In genomic region chr19:31818740-31819228, GRCh38 we compare ENCODE assay signal across 20 cellular contexts.
DNase-seq lines count a peak whose midpoint lies in the region; ATAC-seq, FAIRE-seq and TF ChIP-seq lines count a peak whose summit lies in the region.
"Had no signal": no experiment of that assay in that cellular context is flagged by ENCODE, and none has a peak within 500 bp of the region (broad histone marks: within the 10 kb centered on the region; RNA-seq: fewer than 3 reads in every experiment).

No MANE protein-coding gene starts in this region.

- peaks cover 8 to 22% (median 13%) of the 10 kb centered on the region in 10 experiments; a peak in 18 of 20 replicates for H3K4me1 ChIP-seq in BLaER1 treated with 17β-estradiol and CSF1 and Interleukin-3, amounts not matched to agents 10 nM and 100 nM
- no peaks in the 10 kb centered on the region for H3K4me1 ChIP-seq in K562 (replicated peaks in 1 of 2; ENCODE audit: control insufficient read depth in 2 of 2, insufficient read depth in 2 of 2, low read length in 2 of 2)
- H3K4me1 ChIP-seq: HAP-1 had no signal

- TF ChIP-seq CTCF in K562 (IDR thresholded peaks at IDR 0.05 in 2 of 3, conservative IDR thresholded peaks at IDR 0.05 in 1 of 3; ENCODE audit: insufficient read depth in 2 of 3, low read depth in 1 of 3, low read length in 3 of 3) = no peak
- no peak for TF ChIP-seq CTCF in nephron (IDR thresholded peaks at IDR 0.05; ENCODE audit: unreplicated experiment in 3 of 3)

- no peaks in the 10 kb centered on the region for H3K27me3 ChIP-seq in BLaER1 treated with 17β-estradiol and CSF1 and Interleukin-3, amounts not matched to agents 10 nM and 100 nM
- H3K27me3 ChIP-seq in K562 (ENCODE audit: control insufficient read depth in 2 of 2, insufficient read depth in 2 of 2, low read length in 2 of 2) = no peaks in the 10 kb centered on the region

- H3K27ac Mint-ChIP-seq in nephron = peak overlapping the region in 2 of 3 experiments; percentile 9 to 40
- H3K27ac Mint-ChIP-seq: CD4-positive, alpha-beta memory T cell had no signal

- H3K27ac ChIP-seq in BLaER1 treated with 17β-estradiol and CSF1 and Interleukin-3, amounts not matched to agents 10 nM and 100 nM = peak overlapping the region in 2 of 11 experiments; percentile 21 to 43; a peak in 3 of 22 replicates
- H3K27ac ChIP-seq in K562 (ENCODE audit: extremely low read depth, low read depth, low read length) = no peak overlapping the region
- H3K27ac ChIP-seq: KMS-11 had no signal

- peaks cover 4% of the 10 kb centered on the region for H3K27me3 Mint-ChIP-seq in nephron (ENCODE audit: low read depth)

- POLR2A ChIA-PET in K562 (lab: Yijun Ruan, JAX) = no interaction called here

- no peak overlapping the region for H2AFZ ChIP-seq in K562 (ENCODE audit: low read depth, low read length)

- peak overlapping the region; percentile 6 to 48 (median 32); a peak in 16 of 22 replicates for H3K4me2 ChIP-seq in BLaER1 treated with 17β-estradiol and CSF1 and Interleukin-3, amounts not matched to agents 10 nM and 100 nM
- no peak overlapping the region for H3K4me2 ChIP-seq in K562 (ENCODE audit: insufficient read depth, low read length)
- H3K4me2 ChIP-seq: KMS-11 had no signal

- BruUV-seq in K562 (replicated peaks; lab: Mats Ljungman, UMichigan) = no TSS peak

- no peaks in the 10 kb centered on the region for H3K36me3 ChIP-seq in BLaER1 treated with 17β-estradiol and CSF1 and Interleukin-3, amounts not matched to agents 10 nM and 100 nM
- no peaks in the 10 kb centered on the region for H3K36me3 ChIP-seq in K562 (ENCODE audit: control insufficient read depth, insufficient read depth, low read length)
- H3K36me3 ChIP-seq: HAP-1 had no signal

- intact Hi-C loops in K562 (cut with micrococcal nuclease) = no loop called here

- H4K20me1 ChIP-seq in BLaER1 treated with 17β-estradiol and CSF1 and Interleukin-3, amounts not matched to agents 10 nM and 100 nM = no peaks in the 10 kb centered on the region
- no peaks in the 10 kb centered on the region for H4K20me1 ChIP-seq in K562 (replicated peaks; ENCODE audit: control insufficient read depth, insufficient read depth, low read length)

- ATAC-seq in K562 (no peak), HG03025 (IDR thresholded peaks at IDR 0.05; ENCODE audit: low FRiP score, unreplicated experiment) (no peak)

- TF ChIP-seq POLR2A in K562 (conservative IDR thresholded peaks at IDR 0.05) = no peak

- H3K9me3 Mint-ChIP-seq in nephron = peaks cover 3% of the 10 kb centered on the region

- no peaks in the 10 kb centered on the region for H3K36me3 Mint-ChIP-seq in nephron (ENCODE audit: low read depth)
- H3K36me3 Mint-ChIP-seq: CD4-positive, alpha-beta memory T cell had no signal

- H3K79me2 ChIP-seq in K562 (ENCODE audit: control insufficient read depth, insufficient read depth, low read length) = no peaks in the 10 kb centered on the region

- TF ChIP-seq RAD21 in K562 (CRISPR knock-in tag; conservative IDR thresholded peaks at IDR 0.05 in 1 of 2, IDR thresholded peaks at IDR 0.05 in 1 of 2) = no peak

- no peak overlapping the region for H3K9ac ChIP-seq in BLaER1 treated with 17β-estradiol and CSF1 and Interleukin-3, amounts not matched to agents 10 nM and 100 nM
- H3K9ac ChIP-seq in K562 (ENCODE audit: insufficient read depth in 1 of 2, low read depth in 2 of 2, low read length in 2 of 2) = no peak overlapping the region
- H3K9ac ChIP-seq: KMS-11 had no signal

- H3K9me1 ChIP-seq in K562 (ENCODE audit: control insufficient read depth, insufficient read depth, low read length) = no peaks in the 10 kb centered on the region

- in situ Hi-C loops in K562 (cut with MboI) = no loop called here

- H3K4me1 Mint-ChIP-seq in nephron = peaks cover 6% of the 10 kb centered on the region
- H3K4me1 Mint-ChIP-seq: CD4-positive, alpha-beta memory T cell had no signal

- H3K4me3 Mint-ChIP-seq in nephron = no peak overlapping the region
- H3K4me3 Mint-ChIP-seq: CD4-positive, alpha-beta memory T cell had no signal

- peaks cover 0 to 7% (median 0%) of the 10 kb centered on the region in 11 experiments; a peak in 2 of 22 replicates for H3K9me3 ChIP-seq in BLaER1 treated with 17β-estradiol and CSF1 and Interleukin-3, amounts not matched to agents 10 nM and 100 nM (replicated peaks in 1 of 11)
- no peaks in the 10 kb centered on the region for H3K9me3 ChIP-seq in K562 (replicated peaks; ENCODE audit: control insufficient read depth, insufficient read depth, low read depth, low read length)

- CTCF ChIA-PET in K562 (lab: Yijun Ruan, JAX; ENCODE audit: low intra/inter-chr PET ratio) = no interaction called here

- DNase-seq in K562 (ENCODE audit: extremely low read depth in 1 of 4, low spot score in 3 of 4) (no peak), iPS DF 4.7 (ENCODE audit: extremely low read depth, low spot score) (peak; percentile 7), LoVo (ENCODE audit: low spot score) (no peak), NCI-H1436 treated with DMSO at 0.1 percent for 48 hours (lab: John Stamatoyannopoulos, UW) (no peak), NCI-H1092 (lab: John Stamatoyannopoulos, UW) (no peak)
- DNase-seq: Calu3; CD4-positive, alpha-beta memory T cell; DMS53; NCI-H1105; NCI-H1694 treated with DMSO at 0.1 percent for 48 hours; NCI-H345; NCI-H69; NK-92 treated with Interleukin-12 subunit alpha and Interleukin-12 subunit beta, amount 100 ng/mL, for 24 hours; RPMI8226; SIG-M5 had no signal

- no peak for TF ChIP-seq EP300 in K562 (IDR thresholded peaks at IDR 0.05; ENCODE audit: low read length)

- no peak overlapping the region for H3K4me3 ChIP-seq in BLaER1 treated with 17β-estradiol and CSF1 and Interleukin-3, amounts not matched to agents 10 nM and 100 nM
- H3K4me3 ChIP-seq in K562 = no peak overlapping the region
- H3K4me3 ChIP-seq: HAP-1 had no signal

- FAIRE-seq in K562 (lab: Jason Lieb, UNC) = no peak

- WGBS in K562 (ENCODE audit: insufficient coverage, low coverage, missing lambda C conversion rate) = 0% methylated on average over 4 of the region's 4 CpGs

TF ChIP-seq in K562, 482 proteins besides CTCF, POLR2A, EP300 and RAD21:
- TF ChIP-seq NCOA2 (IDR thresholded peaks at IDR 0.05; ENCODE audit: partially characterized antibody in 2 of 2) (no peak), POLR2AphosphoS5 (IDR thresholded peaks at IDR 0.05; ENCODE audit: control insufficient read depth, insufficient read depth, low read depth, low read length) (no peak), NR2C1 (IDR thresholded peaks at IDR 0.05) (no peak), NR2C1 (tag; IDR thresholded peaks at IDR 0.05) (no peak), JUND (IDR thresholded peaks at IDR 0.05; ENCODE audit: borderline replicate concordance, low read depth, low read length) (peak; percentile 24; the same call in 1 of the 2 replicates), JUND (tag; IDR thresholded peaks at IDR 0.05; ENCODE audit: borderline replicate concordance, low read depth, low read length) (peak; percentile 29; the same call in 1 of the 3 replicates), GTF2A2 (tag; IDR thresholded peaks at IDR 0.05) (no peak), ARNT (IDR thresholded peaks at IDR 0.05) (no peak), ZNF655 (CRISPR knock-in tag; IDR thresholded peaks at IDR 0.05) (no peak), ATF3 (IDR thresholded peaks at IDR 0.05) (0 out of 2 replicates have a peak, but pooled peaks have one; percentile 24), ATF3 (CRISPR knock-in tag; conservative IDR thresholded peaks at IDR 0.05) (no peak), ZNF217 (CRISPR knock-in tag; IDR thresholded peaks at IDR 0.05) (no peak), MITF (IDR thresholded peaks at IDR 0.05) (no peak)
TF ChIP-seq in K562: peak in this region for 2.
